Comparison of ENCODE assay signal across 8 cellular contexts in genomic region chr2:20349457-20350034, GRCh38. TPM values are rescaled to one million over a fixed set of nuclear protein-coding genes. Genes with fewer than 3 reads are reported as not detected.
DNase-seq lines count a peak whose midpoint lies in the region; ATAC-seq and TF ChIP-seq lines count a peak whose summit lies in the region.

No MANE protein-coding gene starts in this region.

- CTCF ChIA-PET in activated CD8-positive, alpha-beta T cell treated with anti-CD3 and anti-CD28 coated beads, Interleukin-2, amount 10 ng/mL, durations not matched to agents 7 days and 5 days (lab: Charles Lee) = interaction anchor here (0.6 to 4.8 kb wide), 5 partner anchors 22 to 82 kb away, joined by 3 to 67 read pairs (median 3); no protein-coding TSS in a partner anchor

- no peak for TF ChIP-seq CTCF in suprapubic skin (IDR thresholded peaks at IDR 0.05)

- POLR2A ChIA-PET in activated CD8-positive, alpha-beta T cell treated with anti-CD3 and anti-CD28 coated beads, Interleukin-2, amount 10 ng/mL, durations not matched to agents 7 days and 5 days (lab: Charles Lee) = interaction anchor here (0.6 to 1.1 kb wide), 5 partner anchors 11 to 302 kb away, joined by 3 read pairs; no protein-coding TSS in a partner anchor

- no peak overlapping the region for H3K4me3 Mint-ChIP-seq in activated CD4-positive, alpha-beta T cell treated with anti-CD3 and anti-CD28 coated beads, Interleukin-2, amount 10 ng/mL, durations not matched to agents 24 days and 14 days
- peak overlapping the region; percentile 78 for H3K4me3 Mint-ChIP-seq in activated CD8-positive, alpha-beta T cell treated with anti-CD3 and anti-CD28 coated beads, Interleukin-2, amount 10 ng/mL, durations not matched to agents 7 days and 5 days
- peak overlapping the region in 3 of 5 donors; percentile 94 to 95 (median 95) for H3K4me3 Mint-ChIP-seq in immature natural killer cell

- peaks cover 29% of the 10 kb centered on the region for H3K4me1 Mint-ChIP-seq in activated CD4-positive, alpha-beta T cell treated with anti-CD3 and anti-CD28 coated beads, Interleukin-2, amount 10 ng/mL, durations not matched to agents 24 days and 14 days
- H3K4me1 Mint-ChIP-seq in activated CD8-positive, alpha-beta T cell treated with anti-CD3 and anti-CD28 coated beads, Interleukin-2, amount 10 ng/mL, durations not matched to agents 7 days and 5 days (ENCODE audit: low read depth) = peaks cover 42% of the 10 kb centered on the region
- peaks cover 50 to 55% of the 10 kb centered on the region in 2 donors for H3K4me1 Mint-ChIP-seq in immature natural killer cell

- no peaks in the 10 kb centered on the region for H3K9me3 Mint-ChIP-seq in activated CD4-positive, alpha-beta T cell treated with anti-CD3 and anti-CD28 coated beads, Interleukin-2, amount 10 ng/mL, durations not matched to agents 24 days and 14 days
- no peaks in the 10 kb centered on the region for H3K9me3 Mint-ChIP-seq in activated CD8-positive, alpha-beta T cell treated with anti-CD3 and anti-CD28 coated beads, Interleukin-2, amount 10 ng/mL, durations not matched to agents 7 days and 5 days (ENCODE audit: insufficient read depth)
- H3K9me3 Mint-ChIP-seq in immature natural killer cell = no peaks in the 10 kb centered on the region

- TF ChIP-seq EP300 in suprapubic skin (IDR thresholded peaks at IDR 0.05) = no peak

- no peaks in the 10 kb centered on the region for H3K27me3 Mint-ChIP-seq in activated CD4-positive, alpha-beta T cell treated with anti-CD3 and anti-CD28 coated beads, Interleukin-2, amount 10 ng/mL, durations not matched to agents 24 days and 14 days
- H3K27me3 Mint-ChIP-seq in activated CD8-positive, alpha-beta T cell treated with anti-CD3 and anti-CD28 coated beads, Interleukin-2, amount 10 ng/mL, durations not matched to agents 7 days and 5 days (ENCODE audit: low read depth) = no peaks in the 10 kb centered on the region
- H3K27me3 Mint-ChIP-seq in immature natural killer cell (ENCODE audit: low read depth in 3 of 3) = peaks cover 3 to 11% (median 4%) of the 10 kb centered on the region in 3 donors

- peak overlapping the region; percentile 82 for H3K4me3 ChIP-seq in suprapubic skin

- no peak for TF ChIP-seq POLR2A in suprapubic skin (IDR thresholded peaks at IDR 0.05)

- H3K9me3 ChIP-seq in suprapubic skin = no peaks in the 10 kb centered on the region

- peak; percentile 22 for DNase-seq in activated CD4-positive, alpha-beta T cell treated with anti-CD3 and anti-CD28 coated beads, Interleukin-2, amount 10 ng/mL, durations not matched to agents 24 days and 14 days
- DNase-seq in activated CD4-positive, alpha-beta T cell treated with anti-CD3 and anti-CD28 coated beads for 48 hours = no peak
- DNase-seq in activated CD8-positive, alpha-beta T cell treated with anti-CD3 and anti-CD28 coated beads, Interleukin-2, amount 10 ng/mL, durations not matched to agents 7 days and 5 days = no peak
- no peak for DNase-seq in immature natural killer cell
- no peak for DNase-seq in suprapubic skin (ENCODE audit: low spot score in 2 of 2)
- no peak for DNase-seq in NCI-H1930 (lab: John Stamatoyannopoulos, UW)
- DNase-seq in RPMI8226 = no peak
- no peak for DNase-seq in mesenteric fat pad (ENCODE audit: low spot score)

- H3K4me1 ChIP-seq in suprapubic skin = peaks cover 71% of the 10 kb centered on the region

- H3K27ac ChIP-seq in suprapubic skin = peak overlapping the region; percentile 99

- 3% methylated on average over 7 of the region's 7 CpGs for WGBS in suprapubic skin

- no peaks in the 10 kb centered on the region for H3K27me3 ChIP-seq in suprapubic skin

- intact Hi-C loops in activated CD4-positive, alpha-beta T cell treated with anti-CD3 and anti-CD28 coated beads, Interleukin-2, amount 10 ng/mL, durations not matched to agents 24 days and 14 days (cut with micrococcal nuclease) = loop anchor here (2.0 to 10.0 kb wide), 6 partner anchors 23 to 1789 kb away; partner anchors contain the start of genes RDH14 and TTC32

- H3K36me3 Mint-ChIP-seq in activated CD4-positive, alpha-beta T cell treated with anti-CD3 and anti-CD28 coated beads, Interleukin-2, amount 10 ng/mL, durations not matched to agents 24 days and 14 days (ENCODE audit: low read depth) = peaks cover 29% of the 10 kb centered on the region
- H3K36me3 Mint-ChIP-seq in activated CD8-positive, alpha-beta T cell treated with anti-CD3 and anti-CD28 coated beads, Interleukin-2, amount 10 ng/mL, durations not matched to agents 7 days and 5 days (ENCODE audit: low read depth) = peaks cover 34% of the 10 kb centered on the region
- H3K36me3 Mint-ChIP-seq in immature natural killer cell = no peaks in the 10 kb centered on the region

- H3K36me3 ChIP-seq in suprapubic skin = no peaks in the 10 kb centered on the region

- no peak for ATAC-seq in activated CD8-positive, alpha-beta T cell treated with anti-CD3 and anti-CD28 coated beads, Interleukin-2, amount 10 ng/mL, durations not matched to agents 7 days and 5 days

- peak overlapping the region; percentile 95 for H3K27ac Mint-ChIP-seq in activated CD4-positive, alpha-beta T cell treated with anti-CD3 and anti-CD28 coated beads, Interleukin-2, amount 10 ng/mL, durations not matched to agents 24 days and 14 days
- no peak overlapping the region for H3K27ac Mint-ChIP-seq in activated CD8-positive, alpha-beta T cell treated with anti-CD3 and anti-CD28 coated beads, Interleukin-2, amount 10 ng/mL, durations not matched to agents 7 days and 5 days
- H3K27ac Mint-ChIP-seq in immature natural killer cell = peak overlapping the region; percentile 78 to 95 (median 92)

RNA-seq across cellular contexts. Expression of gene PUM2, which starts 1.1 kb away (rescaled TPM):
- 122 and 130 TPM in 2 replicates for total RNA-seq in activated CD4-positive, alpha-beta T cell treated with anti-CD3 and anti-CD28 coated beads, Interleukin-2, amount 10 ng/mL, durations not matched to agents 24 days and 14 days
- 100 to 1,000 TPM; 123 to 129 TPM for total RNA-seq in activated CD8-positive, alpha-beta T cell treated with anti-CD3 and anti-CD28 coated beads, Interleukin-2, amount 10 ng/mL, durations not matched to agents 7 days and 5 days
- polyA plus RNA-seq in immature natural killer cell = 10 to 100 TPM; 11.2 to 23.9 (median 21.1) TPM
- 100 to 1,000 TPM in 1 of 4 donors, 10 to 100 TPM in 3; 78.9 to 108 (median 99.0) TPM for total RNA-seq in suprapubic skin
- 74.2 TPM for total RNA-seq in mesenteric fat pad
